ENCODE assay signal across 11 cellular contexts in genomic region chr3:134381836-134382442, GRCh38. TPM values are rescaled to one million over a fixed set of nuclear protein-coding genes. Genes with fewer than 3 reads are reported as not detected.
DNase-seq lines count a peak whose midpoint lies in the region; ATAC-seq and TF ChIP-seq lines count a peak whose summit lies in the region.
"Had no signal": no experiment of that assay in that cellular context is flagged by ENCODE, and none has a peak within 500 bp of the region (broad histone marks: within the 10 kb centered on the region; RNA-seq: fewer than 3 reads in every experiment).

No MANE protein-coding gene starts in this region.

- H3K27ac ChIP-seq in lung (ENCODE audit: low read depth in 1 of 2, low read length in 1 of 2) (peak overlapping the region in 1 of 2 donors; percentile 31), urinary bladder (ENCODE audit: low read depth) (peak overlapping the region; percentile 42)

- intact Hi-C loops in MCF 10A (cut with micrococcal nuclease) = loop anchor here (5.0 kb wide), 1 partner anchor 185 kb away; no protein-coding TSS in a partner anchor

- POLR2A ChIA-PET in MCF 10A (lab: Yijun Ruan, JAX) = interaction anchor here (0.6 to 1.3 kb wide), 4 partner anchors 18 to 52 kb away, joined by 3 to 8 read pairs (median 3); no protein-coding TSS in a partner anchor

- TF ChIP-seq CTCF in MCF 10A (IDR thresholded peaks at IDR 0.05; ENCODE audit: unreplicated experiment) (no peak), lung (IDR thresholded peaks at IDR 0.05; ENCODE audit: control extremely low read depth, extremely low read depth) (no peak)

- BruUV-seq in MCF 10A (replicated peaks; lab: Mats Ljungman, UMichigan) = no TSS peak

- WGBS in lung, 2 donors = 51 to 78% methylated on average over 8 of the region's 8 CpGs
- 69% methylated on average over 8 of the region's 8 CpGs for WGBS in urinary bladder

- H3K4me1 ChIP-seq in lung (ENCODE audit: control insufficient read depth in 2 of 2, insufficient read depth in 2 of 2, low read length in 2 of 2) (peaks cover 0 to 8% of the 10 kb centered on the region in 2 donors), urinary bladder (ENCODE audit: insufficient read depth) (no peaks in the 10 kb centered on the region)

- H3K9me3 ChIP-seq in lung (ENCODE audit: control insufficient read depth in 2 of 2, insufficient read depth in 1 of 2, low read length in 1 of 2) = no peaks in the 10 kb centered on the region

- no peaks in the 10 kb centered on the region for H3K36me3 ChIP-seq in lung (ENCODE audit: control insufficient read depth in 2 of 2, insufficient read depth in 2 of 2, low read length in 2 of 2)
- no peaks in the 10 kb centered on the region for H3K36me3 ChIP-seq in urinary bladder (ENCODE audit: insufficient read depth)

- DNase-seq in activated CD8-positive, alpha-beta memory T cell treated with anti-CD3 and anti-CD28 coated beads, Interleukin-2, amount 50 U/mL, for 48 hours = peak; percentile 18
- DNase-seq in activated CD8-positive, alpha-beta memory T cell treated with anti-CD3 and anti-CD28 coated beads, Interleukin-2, amount 50 U/mL, for 4 hours = no peak
- peak; percentile 67 for DNase-seq in MCF 10A (ENCODE audit: unreplicated experiment)
- DNase-seq in lung (ENCODE audit: low spot score) = peak; percentile 90
- no peak for DNase-seq in stimulated activated naive CD4-positive, alpha-beta T cell (lab: John Stamatoyannopoulos, UW)
- DNase-seq: activated T-cell treated with anti-CD3 and anti-CD28 coated beads, Interleukin-2, amount 50 U/mL, for 48 hours; cerebellar nuclear complex; EL had no signal

- no peaks in the 10 kb centered on the region for H3K27me3 Mint-ChIP-seq in MCF 10A (ENCODE audit: insufficient read depth, unreplicated experiment)

- H3K27me3 ChIP-seq in lung (ENCODE audit: control insufficient read depth, insufficient read depth) = no peaks in the 10 kb centered on the region

- ATAC-seq in lung (ENCODE audit: insufficient read depth, low FRiP score) (peak; percentile 78), HG03159 (IDR thresholded peaks at IDR 0.05; ENCODE audit: unreplicated experiment) (no peak), GM19328 (IDR thresholded peaks at IDR 0.05; ENCODE audit: unreplicated experiment) (no peak)

- CTCF ChIA-PET in MCF 10A (lab: Yijun Ruan, JAX) = interaction anchor here (0.7 to 1.0 kb wide), 2 partner anchors 47 to 170 kb away, joined by 4 to 5 read pairs; no protein-coding TSS in a partner anchor

- no peaks in the 10 kb centered on the region for H3K9me3 Mint-ChIP-seq in MCF 10A (ENCODE audit: unreplicated experiment)

- no peak overlapping the region for H3K4me3 Mint-ChIP-seq in MCF 10A (ENCODE audit: unreplicated experiment)

- H3K4me3 ChIP-seq in lung (no peak overlapping the region), urinary bladder (ENCODE audit: low read depth, low read length) (no peak overlapping the region)

- H3K36me3 Mint-ChIP-seq in MCF 10A (ENCODE audit: insufficient read depth, unreplicated experiment) = no peaks in the 10 kb centered on the region

- peaks cover 14% of the 10 kb centered on the region for H3K4me1 Mint-ChIP-seq in MCF 10A (ENCODE audit: insufficient read depth, unreplicated experiment)

- H3K27ac Mint-ChIP-seq in MCF 10A (ENCODE audit: low read depth, unreplicated experiment) = peak overlapping the region; percentile 14

RNA-seq across cellular contexts. Expression of gene AMOTL2, which starts 7.7 kb away (rescaled TPM):
- total RNA-seq in MCF 10A (2022) (92.6 and 137 TPM in 2 replicates), lung (100 to 1,000 TPM; 122 to 129 TPM), urinary bladder (37.0 TPM)
- polyA plus RNA-seq in lung (10 to 100 TPM; 27.4 to 30.1 TPM), urinary bladder (49.6 TPM)

Comparison
In these comparisons a context has a peak if more than half of its experiments do, and no peak if none do; other contexts are left out.
1. DNase-seq: peak in activated CD8-positive, alpha-beta memory T cell treated with anti-CD3 and anti-CD28 coated beads, Interleukin-2, amount 50 U/mL, for 48 hours (single experiment), MCF 10A (single experiment) and lung (single experiment); none in activated CD8-positive, alpha-beta memory T cell treated with anti-CD3 and anti-CD28 coated beads, Interleukin-2, amount 50 U/mL, for 4 hours (single experiment) and stimulated activated naive CD4-positive, alpha-beta T cell (0 of 6).